1 cellular context compared by ENCODE assay signal in genomic region chr13:51806571-51806970, GRCh38.
TF ChIP-seq lines count a peak whose summit lies in the region.

No MANE protein-coding gene starts in this region.

TF ChIP-seq in IMR-90, 13 proteins besides CTCF, POLR2A, EP300 and RAD21 (continued from another document):
- TF ChIP-seq, protein P1, sequence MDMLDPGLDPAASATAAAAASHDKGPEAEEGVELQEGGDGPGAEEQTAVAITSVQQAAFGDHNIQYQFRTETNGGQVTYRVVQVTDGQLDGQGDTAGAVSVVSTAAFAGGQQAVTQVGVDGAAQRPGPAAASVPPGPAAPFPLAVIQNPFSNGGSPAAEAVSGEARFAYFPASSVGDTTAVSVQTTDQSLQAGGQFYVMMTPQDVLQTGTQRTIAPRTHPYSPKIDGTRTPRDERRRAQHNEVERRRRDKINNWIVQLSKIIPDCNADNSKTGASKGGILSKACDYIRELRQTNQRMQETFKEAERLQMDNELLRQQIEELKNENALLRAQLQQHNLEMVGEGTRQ (IDR thresholded peaks at IDR 0.05; ENCODE audit: low read depth, low read length): no peak
- TF ChIP-seq SMC3 (IDR thresholded peaks at IDR 0.05; ENCODE audit: low read depth, low read length) (no peak), RFX5 (IDR thresholded peaks at IDR 0.05; ENCODE audit: low read depth, low read length) (no peak), MAFK (IDR thresholded peaks at IDR 0.05; ENCODE audit: low read depth, low read length) (no peak), RCOR1 (IDR thresholded peaks at IDR 0.05; ENCODE audit: insufficient replicate concordance, low read length) (no peak)
